Comparison of ENCODE assay signal across 25 cellular contexts in the genomic region with DNA sequence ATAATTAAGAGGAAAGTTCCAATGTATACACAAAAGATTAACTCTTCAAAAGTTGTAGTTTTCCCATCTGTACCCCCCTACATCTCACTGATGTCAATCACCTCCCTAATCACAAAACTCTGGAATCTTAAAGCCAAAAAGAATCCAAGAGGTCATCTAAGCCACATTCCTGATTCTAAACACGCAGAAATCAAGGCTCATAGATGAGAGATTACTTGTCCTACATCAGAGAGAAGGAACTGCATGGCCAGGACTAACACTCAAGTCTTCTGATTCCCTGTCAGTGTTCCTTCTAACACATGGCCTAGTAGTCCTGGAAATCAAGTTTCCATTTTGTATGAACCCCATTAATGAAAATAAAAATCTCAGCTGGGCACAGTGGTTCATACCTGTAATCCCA. TPM values are rescaled to one million over a fixed set of nuclear protein-coding genes. Genes with fewer than 3 reads are reported as not detected.
DNase-seq lines count a peak whose midpoint lies in the region; ATAC-seq, FAIRE-seq and TF ChIP-seq lines count a peak whose summit lies in the region.
"Had no signal": no experiment of that assay in that cellular context is flagged by ENCODE, and none has a peak within 500 bp of the region (broad histone marks: within the 10 kb centered on the region; RNA-seq: fewer than 3 reads in every experiment).

No MANE protein-coding gene starts in this region.

- H4K12ac ChIP-seq in trophoblast cell (ENCODE audit: low read depth, low read length), result no peak overlapping the region

- H3K36me3 ChIP-seq in breast epithelium (no peaks in the 10 kb centered on the region), SJSA1 (peaks cover 3% of the 10 kb centered on the region; the same call in 1 of the 2 replicates), endothelial cell of umbilical vein (ENCODE audit: control insufficient read depth in 2 of 2, extremely low read depth in 1 of 2, insufficient read depth in 2 of 2, low read length in 2 of 2) (no peaks in the 10 kb centered on the region), trophoblast cell (ENCODE audit: control insufficient read depth in 1 of 2, insufficient read depth in 2 of 2, low read length in 2 of 2) (peaks cover 0 to 1% of the 10 kb centered on the region in 2 experiments)
- H3K36me3 ChIP-seq: vagina had no signal

- H4K8ac ChIP-seq in trophoblast cell (ENCODE audit: low read depth, low read length), result no peak overlapping the region

- no peaks in the 10 kb centered on the region for H3K79me1 ChIP-seq in trophoblast cell (ENCODE audit: low read length)

- no peaks in the 10 kb centered on the region for H3K9me1 ChIP-seq in endothelial cell of umbilical vein (replicated peaks; ENCODE audit: control insufficient read depth, extremely low read depth, insufficient read depth, low read length)

- no peak for TF ChIP-seq CTCF in MCF 10A (IDR thresholded peaks at IDR 0.05; ENCODE audit: unreplicated experiment)
- no peak for TF ChIP-seq CTCF in breast epithelium (IDR thresholded peaks at IDR 0.05)
- TF ChIP-seq CTCF in endothelial cell of umbilical vein (IDR thresholded peaks at IDR 0.05; ENCODE audit: extremely low read depth in 1 of 2, insufficient read depth in 1 of 2, low read depth in 1 of 2, low read length in 2 of 2), result no peak

- H3K9me3 ChIP-seq in breast epithelium (no peaks in the 10 kb centered on the region), SJSA1 (replicated peaks) (no peaks in the 10 kb centered on the region), endothelial cell of umbilical vein (replicated peaks; ENCODE audit: control insufficient read depth, insufficient read depth, low read length) (no peaks in the 10 kb centered on the region), trophoblast cell (ENCODE audit: insufficient read depth, low read depth, low read length) (no peaks in the 10 kb centered on the region)
- H3K9me3 ChIP-seq: A549, vagina had no signal

- dilution Hi-C loops in endothelial cell of umbilical vein (cut with MboI; ENCODE audit: extremely low pct_ligation_motif_present, low sequenced_read_pairs), result no loop called here

- no peak for FAIRE-seq in endothelial cell of umbilical vein (lab: Jason Lieb, UNC)
- FAIRE-seq: A549, GM12892 had no signal

- peaks cover 9% of the 10 kb centered on the region for H3K36me3 Mint-ChIP-seq in MCF 10A (ENCODE audit: insufficient read depth, unreplicated experiment)
- peaks cover 33% of the 10 kb centered on the region for H3K36me3 Mint-ChIP-seq in stimulated activated memory B cell treated with anti-CD40 and anti-IgM and Interleukin-4, amounts not matched to agents 10 μg/mL and 1 μg/mL and 100 μg/mL, for 72 hours

- POLR2A ChIA-PET in MCF 10A (lab: Yijun Ruan, JAX) (no interaction called here), endothelial cell of umbilical vein (lab: Charles Lee) (interaction anchor here (0.7 kb wide), 2 partner anchors 30 to 59 kb away, joined by 3 to 5 read pairs; partner anchors contain the start of gene MAPKAP1)

- H3K4me3 ChIP-seq in breast epithelium, result no peak overlapping the region
- H3K4me3 ChIP-seq in SJSA1, result no peak overlapping the region
- H3K4me3 ChIP-seq in endothelial cell of umbilical vein (replicated peaks in 1 of 3; ENCODE audit: insufficient read depth in 1 of 3, low read depth in 1 of 3, low read length in 3 of 3), result no peak overlapping the region
- no peak overlapping the region for H3K4me3 ChIP-seq in trophoblast cell (ENCODE audit: low read depth, low read length)
- H3K4me3 ChIP-seq: A549, skin epidermis, vagina had no signal

- DNase-seq in MCF 10A (ENCODE audit: unreplicated experiment), result no peak
- no peak for DNase-seq in breast epithelium (ENCODE audit: low spot score in 2 of 2)
- no peak for DNase-seq in SJSA1 (ENCODE audit: low read depth in 1 of 2, low spot score in 2 of 2)
- DNase-seq in endothelial cell of umbilical vein (ENCODE audit: low read depth, low spot score), result peak; percentile 16
- DNase-seq in activated CD4-positive, alpha-beta T cell treated with anti-CD3 and anti-CD28 coated beads for 1 hour, result no peak
- no peak for DNase-seq in trophoblast cell
- DNase-seq: activated CD4-positive, alpha-beta T cell treated with anti-CD3 and anti-CD28 coated beads, Interleukin-2, amount 50 U/mL, for 1 hour; activated naive CD4-positive, alpha-beta T cell treated with anti-CD3 and anti-CD28 coated beads, Interleukin-2, amount 10 ng/mL, durations not matched to agents 7 days and 5 days; cortex of kidney; DMS79; foreskin fibroblast; mesendoderm; NCI-H1092; NCI-H2029 treated with DMSO at 0.1 percent for 48 hours; stimulated activated CD4-positive, alpha-beta T cell treated with anti-CD3 and anti-CD28 coated beads, Interleukin-4, amount 100 ng/mL, for 1 hour had no signal

- peaks cover 44% of the 10 kb centered on the region for H3K79me2 ChIP-seq in endothelial cell of umbilical vein (ENCODE audit: control insufficient read depth, insufficient read depth, low read length)
- peaks cover 2% of the 10 kb centered on the region for H3K79me2 ChIP-seq in trophoblast cell (ENCODE audit: control insufficient read depth, insufficient read depth, low read length, poor library complexity)

- no peak overlapping the region for H4K91ac ChIP-seq in trophoblast cell (ENCODE audit: low read depth, low read length)

- H3K27ac ChIP-seq in breast epithelium, result no peak overlapping the region
- 0 out of 2 replicates have a peak overlapping the region, but pooled peaks have one; percentile 12 for H3K27ac ChIP-seq in SJSA1
- H3K27ac ChIP-seq in endothelial cell of umbilical vein (ENCODE audit: insufficient read depth, low read depth, low read length), result peak overlapping the region; percentile 99
- H3K27ac ChIP-seq in trophoblast cell (ENCODE audit: low read depth, low read length), result no peak overlapping the region
- H3K27ac ChIP-seq: C4-2B, KMS-11, vagina had no signal

- H3K4ac ChIP-seq in trophoblast cell (ENCODE audit: low read depth, low read length), result no peak overlapping the region

- no peaks in the 10 kb centered on the region for H3K27me3 Mint-ChIP-seq in MCF 10A (ENCODE audit: insufficient read depth, unreplicated experiment)
- H3K27me3 Mint-ChIP-seq in stimulated activated memory B cell treated with anti-CD40 and anti-IgM and Interleukin-4, amounts not matched to agents 10 μg/mL and 1 μg/mL and 100 μg/mL, for 72 hours, result no peaks in the 10 kb centered on the region
- H3K27me3 Mint-ChIP-seq: activated naive CD4-positive, alpha-beta T cell treated with anti-CD3 and anti-CD28 coated beads, Interleukin-2, amount 10 ng/mL, durations not matched to agents 7 days and 5 days; brain had no signal

- no peak overlapping the region for H2BK12ac ChIP-seq in trophoblast cell (ENCODE audit: low read length)

- H3K4me1 Mint-ChIP-seq in MCF 10A (ENCODE audit: insufficient read depth, unreplicated experiment), result peaks cover 20% of the 10 kb centered on the region
- H3K4me1 Mint-ChIP-seq in stimulated activated memory B cell treated with anti-CD40 and anti-IgM and Interleukin-4, amounts not matched to agents 10 μg/mL and 1 μg/mL and 100 μg/mL, for 72 hours, result peaks cover 86% of the 10 kb centered on the region

- no peak overlapping the region for H2BK5ac ChIP-seq in trophoblast cell (ENCODE audit: low read depth, low read length, poor library complexity)

- peak overlapping the region; percentile 19 for H3K4me2 ChIP-seq in endothelial cell of umbilical vein (ENCODE audit: insufficient read depth, low read length)
- H3K4me2 ChIP-seq in trophoblast cell (ENCODE audit: low read length), result no peak overlapping the region
- H3K4me2 ChIP-seq: KMS-11 had no signal

- ATAC-seq in stimulated activated memory B cell treated with anti-CD40 and anti-IgM and Interleukin-4, amounts not matched to agents 10 μg/mL and 1 μg/mL and 100 μg/mL, for 72 hours, result no peak
- no peak for ATAC-seq in GM21515 (IDR thresholded peaks at IDR 0.05; ENCODE audit: unreplicated experiment)
- ATAC-seq: A549 had no signal

- no CpG with 5 or more reads among the region's 1 CpG for WGBS in trophoblast cell (ENCODE audit: extremely low coverage, insufficient coverage, insufficient read length)

- no peak overlapping the region for H2AK5ac ChIP-seq in trophoblast cell (ENCODE audit: low read length)

- H3K9ac ChIP-seq in endothelial cell of umbilical vein (replicated peaks; ENCODE audit: extremely low read depth, insufficient read depth, low read length) (peak overlapping the region; percentile 41), trophoblast cell (ENCODE audit: low read length) (no peak overlapping the region)
- H3K9ac ChIP-seq: KMS-11 had no signal

- no peaks in the 10 kb centered on the region for H4K20me1 ChIP-seq in endothelial cell of umbilical vein (replicated peaks; ENCODE audit: control insufficient read depth, extremely low read depth, insufficient read depth, low read length)

- H3K23ac ChIP-seq in trophoblast cell (ENCODE audit: low read length), result no peak overlapping the region

- H2BK120ac ChIP-seq in trophoblast cell (ENCODE audit: insufficient read depth, low read length, poor library complexity), result no peak overlapping the region

- H3K9me3 Mint-ChIP-seq in MCF 10A (ENCODE audit: unreplicated experiment), result no peaks in the 10 kb centered on the region
- no peaks in the 10 kb centered on the region for H3K9me3 Mint-ChIP-seq in stimulated activated memory B cell treated with anti-CD40 and anti-IgM and Interleukin-4, amounts not matched to agents 10 μg/mL and 1 μg/mL and 100 μg/mL, for 72 hours
- H3K9me3 Mint-ChIP-seq: activated naive CD4-positive, alpha-beta T cell treated with anti-CD3 and anti-CD28 coated beads, Interleukin-2, amount 10 ng/mL, durations not matched to agents 7 days and 5 days; brain; neural crest cell had no signal

- CTCF ChIA-PET in MCF 10A (lab: Yijun Ruan, JAX), result interaction anchor here (0.7 to 0.8 kb wide), 3 partner anchors 14 to 1188 kb away, joined by 3 to 4 read pairs (median 3); no protein-coding TSS in a partner anchor
- CTCF ChIA-PET in endothelial cell of umbilical vein (lab: Charles Lee), result interaction anchor here (0.7 to 2.4 kb wide), 3 partner anchors 26 to 412 kb away, joined by 3 to 10 read pairs (median 4); no protein-coding TSS in a partner anchor

- H3K4me1 ChIP-seq in breast epithelium, result no peaks in the 10 kb centered on the region
- H3K4me1 ChIP-seq in SJSA1 (replicated peaks), result peaks cover 30% of the 10 kb centered on the region
- H3K4me1 ChIP-seq in endothelial cell of umbilical vein (ENCODE audit: control insufficient read depth, extremely low read depth, insufficient read depth, low read length), result peaks cover 52% of the 10 kb centered on the region
- peaks cover 4% of the 10 kb centered on the region in 2 experiments for H3K4me1 ChIP-seq in trophoblast cell (ENCODE audit: control insufficient read depth in 1 of 2, insufficient read depth in 2 of 2, low read length in 2 of 2)

- TF ChIP-seq POLR2A in breast epithelium (IDR thresholded peaks at IDR 0.05), result no peak
- no peak for TF ChIP-seq POLR2A in endothelial cell of umbilical vein (IDR thresholded peaks at IDR 0.05; ENCODE audit: low read depth, low read length)

- H3K4me3 Mint-ChIP-seq in MCF 10A (ENCODE audit: unreplicated experiment), result no peak overlapping the region
- H3K4me3 Mint-ChIP-seq in stimulated activated memory B cell treated with anti-CD40 and anti-IgM and Interleukin-4, amounts not matched to agents 10 μg/mL and 1 μg/mL and 100 μg/mL, for 72 hours, result no peak overlapping the region
- H3K4me3 Mint-ChIP-seq: brain, neural crest cell had no signal

- no peaks in the 10 kb centered on the region for H3K27me3 ChIP-seq in breast epithelium
- no peaks in the 10 kb centered on the region for H3K27me3 ChIP-seq in SJSA1 (replicated peaks)
- no peaks in the 10 kb centered on the region for H3K27me3 ChIP-seq in endothelial cell of umbilical vein (ENCODE audit: control insufficient read depth in 2 of 2, insufficient read depth in 2 of 2, low read length in 2 of 2)
- no peaks in the 10 kb centered on the region for H3K27me3 ChIP-seq in trophoblast cell (ENCODE audit: insufficient read depth, low read length)
- H3K27me3 ChIP-seq: vagina had no signal

- intact Hi-C loops in MCF 10A (cut with micrococcal nuclease), result no loop called here
- intact Hi-C loops in breast epithelium (cut with DNase I; ENCODE audit: low total_unique reads), result no loop called here
- intact Hi-C loops in endothelial cell of umbilical vein (cut with micrococcal nuclease), result loop anchor here (2.0 kb wide), 1 partner anchor 15 kb away; no protein-coding TSS in a partner anchor

- BruUV-seq in MCF 10A (replicated peaks; lab: Mats Ljungman, UMichigan) (no TSS peak), endothelial cell of umbilical vein (replicated peaks; lab: Mats Ljungman, UMichigan) (no TSS peak)

- no peak overlapping the region for H3K14ac ChIP-seq in trophoblast cell (ENCODE audit: low read length)

- H3K18ac ChIP-seq in trophoblast cell (ENCODE audit: low read length), result no peak overlapping the region

- H2AFZ ChIP-seq in endothelial cell of umbilical vein (ENCODE audit: low read depth, low read length) (no peak overlapping the region), trophoblast cell (ENCODE audit: insufficient read depth, low read length, poor library complexity) (no peak overlapping the region)

- peak overlapping the region; percentile 93 for H3K27ac Mint-ChIP-seq in MCF 10A (ENCODE audit: low read depth, unreplicated experiment)
- H3K27ac Mint-ChIP-seq in stimulated activated memory B cell treated with anti-CD40 and anti-IgM and Interleukin-4, amounts not matched to agents 10 μg/mL and 1 μg/mL and 100 μg/mL, for 72 hours, result peak overlapping the region; percentile 88

RNA-seq across cellular contexts. Expression of gene MAPKAP1, which starts 58.7 kb away (rescaled TPM):
- 74.9 and 111 TPM in 2 replicates for total RNA-seq in MCF 10A (2022)
- 10 to 100 TPM; 61.3 to 81.9 (median 78.6) TPM for total RNA-seq in breast epithelium
- total RNA-seq in SJSA1 (2014; rRNA removed; shearing (Covaris generic)), result 76.2 and 88.5 TPM in 2 replicates
- total RNA-seq in endothelial cell of umbilical vein, result 98.6 and 99.1 TPM in 2 replicates
- 61.9 and 72.4 TPM in 2 replicates for polyA plus RNA-seq in endothelial cell of umbilical vein
- 91.6 and 99.2 TPM in 2 replicates for polyA plus RNA-seq in endothelial cell of umbilical vein (2011; cell fraction: cytosol; rRNA removed)
- polyA plus RNA-seq in endothelial cell of umbilical vein (2011; cell fraction: nucleus; rRNA removed), result 112 and 118 TPM in 2 replicates
- polyA plus RNA-seq in endothelial cell of umbilical vein (2012), result 85.1 and 104 TPM in 2 replicates
- polyA minus RNA-seq in endothelial cell of umbilical vein, result 137 and 176 TPM in 2 replicates
- polyA minus RNA-seq in endothelial cell of umbilical vein (2011; cell fraction: cytosol; rRNA and poly(A)+ RNA removed), result 35.0 TPM
- 153 and 183 TPM in 2 replicates for polyA minus RNA-seq in endothelial cell of umbilical vein (2011; cell fraction: nucleus; rRNA and poly(A)+ RNA removed)
- 64.3 and 64.4 TPM in 2 replicates for polyA plus RNA-seq in trophoblast cell (2013)

Comparison
In these comparisons a context has a peak if more than half of its experiments do, and no peak if none do; other contexts are left out.
1. H3K27ac ChIP-seq: peak in SJSA1 (single experiment) and endothelial cell of umbilical vein (single experiment); none in breast epithelium (0 of 2) and trophoblast cell (single experiment).